In genomic region chr12:108733132-108733531, GRCh38 we compare ENCODE assay signal across 18 cellular contexts. TPM values are rescaled to one million over a fixed set of nuclear protein-coding genes. Genes with fewer than 3 reads are reported as not detected.
DNase-seq lines count a peak whose midpoint lies in the region; ATAC-seq and TF ChIP-seq lines count a peak whose summit lies in the region.
"Had no signal": no experiment of that assay in that cellular context is flagged by ENCODE, and none has a peak within 500 bp of the region (broad histone marks: within the 10 kb centered on the region; RNA-seq: fewer than 3 reads in every experiment).

No MANE protein-coding gene starts in this region.

- H3K4me3 ChIP-seq in heart left ventricle (no peak overlapping the region), dorsolateral prefrontal cortex (no peak overlapping the region)

- ATAC-seq in heart left ventricle (no peak), left ventricle myocardium superior (no peak), GM21737 (IDR thresholded peaks at IDR 0.05; ENCODE audit: unreplicated experiment) (no peak)
- ATAC-seq: K562 had no signal

- peak overlapping the region in 8 of 12 donors; percentile 94 to 99 (median 97) for H3K27ac ChIP-seq in heart left ventricle
- H3K27ac ChIP-seq in dorsolateral prefrontal cortex: peak overlapping the region in 40 of 59 donors; percentile 3 to 98 (median 95)

- H3K9me3 Mint-ChIP-seq in neural crest cell (peaks cover 2% of the 10 kb centered on the region), type B pancreatic cell (peaks cover 2% of the 10 kb centered on the region)
- H3K9me3 Mint-ChIP-seq in activated CD4-positive, alpha-beta memory T cell treated with anti-CD3 and anti-CD28 coated beads for 36 hours: no peaks in the 10 kb centered on the region
- H3K9me3 Mint-ChIP-seq: activated naive CD4-positive, alpha-beta T cell treated with anti-CD3 and anti-CD28 coated beads, Interleukin-2, amount 10 ng/mL, durations not matched to agents 7 days and 5 days had no signal

- H3K36me3 Mint-ChIP-seq in neural crest cell (ENCODE audit: low read depth): no peaks in the 10 kb centered on the region
- no peaks in the 10 kb centered on the region for H3K36me3 Mint-ChIP-seq in type B pancreatic cell
- H3K36me3 Mint-ChIP-seq in activated CD4-positive, alpha-beta memory T cell treated with anti-CD3 and anti-CD28 coated beads for 36 hours: no peaks in the 10 kb centered on the region
- H3K36me3 Mint-ChIP-seq: activated naive CD4-positive, alpha-beta T cell treated with anti-CD3 and anti-CD28 coated beads, Interleukin-2, amount 10 ng/mL, durations not matched to agents 7 days and 5 days had no signal

- H3K4me1 Mint-ChIP-seq in neural crest cell (peaks cover 32% of the 10 kb centered on the region), type B pancreatic cell (ENCODE audit: unreplicated experiment) (peaks cover 32% of the 10 kb centered on the region)
- H3K4me1 Mint-ChIP-seq in activated CD4-positive, alpha-beta memory T cell treated with anti-CD3 and anti-CD28 coated beads for 36 hours (ENCODE audit: low read depth): peaks cover 34% of the 10 kb centered on the region

- TF ChIP-seq CTCF in heart left ventricle (IDR thresholded peaks at IDR 0.05): no peak
- TF ChIP-seq CTCF in dorsolateral prefrontal cortex (IDR thresholded peaks at IDR 0.05 in 54 of 56, conservative IDR thresholded peaks at IDR 0.05 in 2 of 56; ENCODE audit: low read depth in 1 of 56, partially characterized antibody in 56 of 56): no peak
- TF ChIP-seq CTCF in neural crest cell (conservative IDR thresholded peaks at IDR 0.05): no peak
- no peak for TF ChIP-seq CTCF in type B pancreatic cell (conservative IDR thresholded peaks at IDR 0.05)

- CTCF ChIA-PET in activated CD4-positive, alpha-beta memory T cell treated with anti-CD3 and anti-CD28 coated beads for 36 hours (lab: Charles Lee): interaction anchor here (0.6 to 1.6 kb wide), 2 partner anchors 43 to 115 kb away, joined by 6 read pairs; no protein-coding TSS in a partner anchor

- 92 to 100% (median 96%) methylated on average over 6 to 7 of the region's 7 CpGs for WGBS in heart left ventricle, 4 donors

- H3K36me3 ChIP-seq in heart left ventricle: no peaks in the 10 kb centered on the region
- H3K36me3 ChIP-seq: thyroid gland had no signal

- DNase-seq in heart left ventricle (no peak), left ventricle myocardium superior (no peak), dorsolateral prefrontal cortex (no peak), neural crest cell (ENCODE audit: low read depth, low spot score) (no peak), type B pancreatic cell (ENCODE audit: extremely low spot score, unreplicated experiment) (no peak), NCI-H1092 treated with DMSO at 0.1 percent for 48 hours (lab: John Stamatoyannopoulos, UW) (no peak)
- no peak for DNase-seq in activated CD4-positive, alpha-beta memory T cell treated with anti-CD3 and anti-CD28 coated beads for 36 hours
- DNase-seq: activated naive CD4-positive, alpha-beta T cell treated with anti-CD3 and anti-CD28 coated beads, Interleukin-2, amount 10 ng/mL, durations not matched to agents 7 days and 5 days; activated T-cell treated with anti-CD3 and anti-CD28 coated beads for 4 hours; C1 segment of cervical spinal cord; dermis blood vessel endothelial cell; DMS153; NCI-H1105; occipital lobe; small intestine; thyroid gland had no signal

- H3K4me3 Mint-ChIP-seq in neural crest cell (peak overlapping the region; percentile 100), type B pancreatic cell (no peak overlapping the region)
- H3K4me3 Mint-ChIP-seq in activated CD4-positive, alpha-beta memory T cell treated with anti-CD3 and anti-CD28 coated beads for 36 hours: no peak overlapping the region

- TF ChIP-seq POLR2A in heart left ventricle (IDR thresholded peaks at IDR 0.05): no peak

- peaks cover 0 to 40% (median 21%) of the 10 kb centered on the region in 12 donors for H3K4me1 ChIP-seq in heart left ventricle

- no peaks in the 10 kb centered on the region for H3K27me3 ChIP-seq in heart left ventricle
- H3K27me3 ChIP-seq in dorsolateral prefrontal cortex: no peaks in the 10 kb centered on the region
- H3K27me3 ChIP-seq: thyroid gland had no signal

- no peaks in the 10 kb centered on the region for H3K27me3 Mint-ChIP-seq in neural crest cell (ENCODE audit: low read depth)
- no peaks in the 10 kb centered on the region for H3K27me3 Mint-ChIP-seq in type B pancreatic cell
- no peaks in the 10 kb centered on the region for H3K27me3 Mint-ChIP-seq in activated CD4-positive, alpha-beta memory T cell treated with anti-CD3 and anti-CD28 coated beads for 36 hours

- H3K9me3 ChIP-seq in heart left ventricle: peaks cover 0 to 4% (median 0%) of the 10 kb centered on the region in 12 donors
- H3K9me3 ChIP-seq: thyroid gland had no signal

- intact Hi-C loops in heart left ventricle (cut with DNase I) (loop anchor here (2.0 to 10.0 kb wide), 13 partner anchors 34 to 171 kb away; partner anchors contain the start of genes ISCU (in 2 of the 10), SART3 (in 2 of the 10) and SSH1 (in 2 of the 10)), left ventricle myocardium superior (cut with micrococcal nuclease) (no loop called here), dorsolateral prefrontal cortex (cut with DNase I) (loop anchor here (5.0 to 10.0 kb wide), 2 partner anchors 68 to 69 kb away; no protein-coding TSS in a partner anchor)
- intact Hi-C loops in activated CD4-positive, alpha-beta memory T cell treated with anti-CD3 and anti-CD28 coated beads for 36 hours (cut with micrococcal nuclease): loop anchor here (5.0 kb wide), 2 partner anchors 124 to 216 kb away; partner anchors contain the start of genes FICD and SSH1

- no peak overlapping the region for H3K27ac Mint-ChIP-seq in neural crest cell (ENCODE audit: unreplicated experiment)
- peak overlapping the region; percentile 99 for H3K27ac Mint-ChIP-seq in type B pancreatic cell
- no peak overlapping the region for H3K27ac Mint-ChIP-seq in activated CD4-positive, alpha-beta memory T cell treated with anti-CD3 and anti-CD28 coated beads for 36 hours
- H3K27ac Mint-ChIP-seq: activated naive CD4-positive, alpha-beta T cell treated with anti-CD3 and anti-CD28 coated beads, Interleukin-2, amount 10 ng/mL, durations not matched to agents 7 days and 5 days had no signal

- POLR2A ChIA-PET in activated CD4-positive, alpha-beta memory T cell treated with anti-CD3 and anti-CD28 coated beads for 36 hours (lab: Charles Lee): no interaction called here

RNA-seq across cellular contexts. Expression of gene CORO1C, which starts 1.8 kb away (rescaled TPM):
- total RNA-seq in heart left ventricle (100 to 1,000 TPM in 1 of 9 donors, 10 to 100 TPM in 8; 48.3 to 119 (median 68.5) TPM), left ventricle myocardium superior (68.0 TPM), dorsolateral prefrontal cortex (100 to 1,000 TPM in 112 of 120 experiments, 10 to 100 TPM in 8; 87.2 to 202 (median 122) TPM), neural crest cell (171 and 175 TPM in 2 replicates), type B pancreatic cell (ENCODE audit: low replicate concordance) (87.9 and 103 TPM in 2 replicates)
- 10 to 100 TPM; 18.3 to 55.2 TPM for polyA plus RNA-seq in heart left ventricle
- 10 to 100 TPM; 62.1 to 70.9 TPM for total RNA-seq in activated CD4-positive, alpha-beta memory T cell treated with anti-CD3 and anti-CD28 coated beads for 36 hours
